In genomic region chr11:87296627-87297026, GRCh38 we compare ENCODE assay signal across 23 cellular contexts.
"Had no signal": no experiment of that assay in that cellular context is flagged by ENCODE, and none has a peak within 500 bp of the region (broad histone marks: within the 10 kb centered on the region; RNA-seq: fewer than 3 reads in every experiment).

No MANE protein-coding gene starts in this region.

- H3K27me3 ChIP-seq: brain microvascular endothelial cell, colonic mucosa had no signal

- H3K36me3 ChIP-seq: brain microvascular endothelial cell, colonic mucosa had no signal

- H3K27ac Mint-ChIP-seq: activated CD4-positive, alpha-beta memory T cell treated with anti-CD3 and anti-CD28 coated beads, Interleukin-2, amount 10 ng/mL, durations not matched to agents 7 days and 5 days; activated CD4-positive, alpha-beta T cell treated with anti-CD3 and anti-CD28 coated beads, Interleukin-2, amount 10 ng/mL, durations not matched to agents 7 days and 5 days; activated naive CD8-positive, alpha-beta T cell; activated T-helper 17 cell treated with anti-CD3 and anti-CD28 coated beads, Interleukin-2, amount 50 U/mL, for 72 hours had no signal

- H3K9me3 Mint-ChIP-seq: activated CD4-positive, alpha-beta memory T cell treated with anti-CD3 and anti-CD28 coated beads, Interleukin-2, amount 10 ng/mL, durations not matched to agents 7 days and 5 days; activated CD4-positive, alpha-beta T cell treated with anti-CD3 and anti-CD28 coated beads, Interleukin-2, amount 10 ng/mL, durations not matched to agents 7 days and 5 days; activated T-cell treated with anti-CD3 and anti-CD28 coated beads, Interleukin-2, amount 50 U/mL, for 4 hours; activated T-helper 17 cell treated with anti-CD3 and anti-CD28 coated beads, Interleukin-2, amount 50 U/mL, for 72 hours had no signal

- H3K4me3 ChIP-seq: colonic mucosa had no signal

- DNase-seq: activated CD4-positive, alpha-beta memory T cell treated with anti-CD3 and anti-CD28 coated beads, Interleukin-2, amount 10 ng/mL, durations not matched to agents 7 days and 5 days; activated CD4-positive, alpha-beta T cell treated with anti-CD3 and anti-CD28 coated beads for 1 hour; activated CD4-positive, alpha-beta T cell treated with anti-CD3 and anti-CD28 coated beads for 4 hours; activated CD4-positive, alpha-beta T cell treated with anti-CD3 and anti-CD28 coated beads, Interleukin-2, amount 10 ng/mL, durations not matched to agents 7 days and 5 days; activated CD4-positive, alpha-beta T cell treated with anti-CD3 and anti-CD28 coated beads, Interleukin-2, amount 50 U/mL, for 4 hours; activated CD8-positive, alpha-beta memory T cell treated with anti-CD3 and anti-CD28 coated beads, Interleukin-2, amount 50 U/mL, for 48 hours; activated effector memory CD4-positive, alpha-beta T cell treated with Interleukin-2 at 50 U/mL for 16 hours; activated gamma-delta T cell treated with Interleukin-2 at 50 U/mL for 16 hours; activated naive CD4-positive, alpha-beta T cell treated with anti-CD3 and anti-CD28 coated beads, Interleukin-2, amount 50 U/mL, for 16 hours; activated naive CD4-positive, alpha-beta T cell treated with Interleukin-2 at 50 U/mL for 16 hours; activated T-cell treated with anti-CD3 and anti-CD28 coated beads, Interleukin-2, amount 50 U/mL, for 4 hours; amniotic stem cell; anterior cingulate cortex; brain microvascular endothelial cell; colonic mucosa; effector CD8-positive, alpha-beta T cell; foreskin fibroblast; head of caudate nucleus; hippocampal formation; T-helper 2 cell had no signal

- H3K4me1 Mint-ChIP-seq: activated T-helper 17 cell treated with anti-CD3 and anti-CD28 coated beads, Interleukin-2, amount 50 U/mL, for 72 hours had no signal

- ATAC-seq: activated T-cell treated with anti-CD3 and anti-CD28 coated beads, Interleukin-2, amount 50 U/mL, for 4 hours; activated T-helper 17 cell treated with anti-CD3 and anti-CD28 coated beads, Interleukin-2, amount 50 U/mL, for 72 hours; esophagus mucosa had no signal

- H3K27me3 Mint-ChIP-seq: activated CD4-positive, alpha-beta memory T cell treated with anti-CD3 and anti-CD28 coated beads, Interleukin-2, amount 10 ng/mL, durations not matched to agents 7 days and 5 days; activated CD4-positive, alpha-beta T cell treated with anti-CD3 and anti-CD28 coated beads, Interleukin-2, amount 10 ng/mL, durations not matched to agents 7 days and 5 days; activated naive CD8-positive, alpha-beta T cell; activated T-helper 17 cell treated with anti-CD3 and anti-CD28 coated beads, Interleukin-2, amount 50 U/mL, for 72 hours had no signal

- H3K27ac ChIP-seq: brain microvascular endothelial cell, colonic mucosa had no signal

- H3K36me3 Mint-ChIP-seq: activated naive CD8-positive, alpha-beta T cell had no signal

- H3K4me3 Mint-ChIP-seq: activated CD4-positive, alpha-beta memory T cell treated with anti-CD3 and anti-CD28 coated beads, Interleukin-2, amount 10 ng/mL, durations not matched to agents 7 days and 5 days; activated CD4-positive, alpha-beta T cell treated with anti-CD3 and anti-CD28 coated beads, Interleukin-2, amount 10 ng/mL, durations not matched to agents 7 days and 5 days; activated naive CD8-positive, alpha-beta T cell; activated T-cell treated with anti-CD3 and anti-CD28 coated beads, Interleukin-2, amount 50 U/mL, for 4 hours; activated T-helper 17 cell treated with anti-CD3 and anti-CD28 coated beads, Interleukin-2, amount 50 U/mL, for 72 hours had no signal

- H3K9me3 ChIP-seq: colonic mucosa had no signal

- H3K4me1 ChIP-seq: colonic mucosa had no signal
